Comparison of ENCODE assay signal across 10 cellular contexts in the genomic region with DNA sequence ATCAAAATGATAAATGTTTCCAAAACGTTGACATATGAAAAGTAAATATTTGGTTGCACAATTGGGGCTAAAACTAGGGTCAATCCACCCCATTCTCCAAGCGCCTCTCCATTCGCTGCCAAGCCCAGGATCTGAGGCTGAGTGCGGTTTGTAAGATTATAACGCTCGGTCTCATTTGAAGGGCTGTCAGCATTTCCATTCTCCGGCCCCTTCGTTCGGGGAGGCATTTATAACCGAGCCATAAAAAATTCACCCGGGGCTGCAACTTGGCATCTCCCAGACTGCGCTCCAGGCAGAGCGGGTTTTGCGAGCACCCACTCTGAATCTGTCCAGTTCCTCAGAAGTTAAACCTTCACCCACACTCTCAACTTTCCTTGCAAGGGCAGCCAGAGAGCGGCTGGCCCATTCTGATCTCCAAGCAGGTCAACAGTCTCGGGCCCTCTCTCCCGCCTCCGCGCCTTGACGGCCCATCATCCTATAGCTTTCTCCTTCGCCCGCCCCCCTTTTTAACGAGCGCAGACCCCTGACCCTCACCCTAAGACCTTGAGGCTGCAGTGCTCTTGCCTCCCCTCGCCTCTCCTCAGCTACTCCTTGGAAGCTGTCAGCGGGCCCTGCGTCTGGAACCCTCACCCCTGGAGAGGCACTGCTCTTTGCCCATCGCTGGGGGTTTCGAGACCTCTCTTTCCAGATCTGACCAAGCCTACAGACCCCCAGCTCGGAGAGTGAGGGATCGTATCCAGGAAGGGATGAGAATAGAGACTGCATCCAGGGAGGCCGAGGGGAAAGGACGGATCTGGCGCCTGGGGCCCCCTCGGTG. TPM values are rescaled to one million over a fixed set of nuclear protein-coding genes. Genes with fewer than 3 reads are reported as not detected.
DNase-seq lines count a peak whose midpoint lies in the region; ATAC-seq and TF ChIP-seq lines count a peak whose summit lies in the region.
"Had no signal": no experiment of that assay in that cellular context is flagged by ENCODE, and none has a peak within 500 bp of the region (broad histone marks: within the 10 kb centered on the region; RNA-seq: fewer than 3 reads in every experiment).

No MANE protein-coding gene starts in this region.

- 6% methylated on average over 35 of the region's 35 CpGs for WGBS in suprapubic skin

- no peak for TF ChIP-seq POLR2A in suprapubic skin (IDR thresholded peaks at IDR 0.05)

- no peak for TF ChIP-seq EP300 in suprapubic skin (IDR thresholded peaks at IDR 0.05)

- peaks cover 0 to 4% of the 10 kb centered on the region in 2 donors for H3K4me1 ChIP-seq in left lung
- H3K4me1 ChIP-seq in suprapubic skin = peaks cover 45% of the 10 kb centered on the region
- H3K4me1 ChIP-seq in effector memory CD4-positive, alpha-beta T cell (ENCODE audit: control insufficient read depth, insufficient read depth, low read length, poor library complexity, severe bottlenecking) = no peaks in the 10 kb centered on the region

- no peak for TF ChIP-seq CTCF in HFF-Myc (IDR thresholded peaks at IDR 0.05; ENCODE audit: low read depth, low read length, missing control alignments)
- TF ChIP-seq CTCF in dorsolateral prefrontal cortex (IDR thresholded peaks at IDR 0.05 in 54 of 56, conservative IDR thresholded peaks at IDR 0.05 in 2 of 56; ENCODE audit: low read depth in 1 of 56, partially characterized antibody in 56 of 56) = no peak
- TF ChIP-seq CTCF in left lung (IDR thresholded peaks at IDR 0.05) = no peak
- no peak for TF ChIP-seq CTCF in suprapubic skin (IDR thresholded peaks at IDR 0.05)

- H3K27ac ChIP-seq in dorsolateral prefrontal cortex = peak overlapping the region in 25 of 59 donors; percentile 2 to 78 (median 51)
- peak overlapping the region; percentile 65 to 66 for H3K27ac ChIP-seq in left lung
- H3K27ac ChIP-seq in suprapubic skin = peak overlapping the region; percentile 78
- no peak overlapping the region for H3K27ac ChIP-seq in effector memory CD4-positive, alpha-beta T cell (ENCODE audit: insufficient read depth, low read length, poor library complexity, severe bottlenecking)

- H3K36me3 ChIP-seq in left lung (no peaks in the 10 kb centered on the region), suprapubic skin (no peaks in the 10 kb centered on the region)
- no peaks in the 10 kb centered on the region for H3K36me3 ChIP-seq in effector memory CD4-positive, alpha-beta T cell (ENCODE audit: control insufficient read depth, insufficient read depth, low read length)

- ATAC-seq in left lung (no peak), GM19397 (IDR thresholded peaks at IDR 0.05; ENCODE audit: unreplicated experiment) (no peak)

- DNase-seq in HFF-Myc (ENCODE audit: extremely low read depth, low read depth) (no peak), dorsolateral prefrontal cortex (peak in 1 of 10 donors; percentile 34), left lung (no peak), suprapubic skin (ENCODE audit: low spot score in 2 of 2) (no peak), LoVo (ENCODE audit: low spot score) (no peak)
- no peak for DNase-seq in activated CD4-positive, alpha-beta T cell treated with anti-CD3 and anti-CD28 coated beads for 4 hours
- DNase-seq in effector memory CD4-positive, alpha-beta T cell = no peak
- DNase-seq: activated naive CD4-positive, alpha-beta T cell treated with Interleukin-2 at 50 U/mL for 16 hours; NCI-H2171 had no signal

- intact Hi-C loops in dorsolateral prefrontal cortex (cut with DNase I) (loop anchor here (5.0 to 10.0 kb wide), 2 partner anchors 313 to 625 kb away; no protein-coding TSS in a partner anchor), left lung (cut with DNase I) (no loop called here)

- peaks cover 0 to 59% (median 29%) of the 10 kb centered on the region in 45 donors for H3K27me3 ChIP-seq in dorsolateral prefrontal cortex
- H3K27me3 ChIP-seq in left lung = peaks cover 19 to 68% of the 10 kb centered on the region in 2 donors
- peaks cover 51% of the 10 kb centered on the region for H3K27me3 ChIP-seq in suprapubic skin
- H3K27me3 ChIP-seq in effector memory CD4-positive, alpha-beta T cell (replicated peaks; ENCODE audit: control insufficient read depth, insufficient read depth, low read length, poor library complexity, severe bottlenecking) = no peaks in the 10 kb centered on the region

- H3K9me3 ChIP-seq in left lung (no peaks in the 10 kb centered on the region), suprapubic skin (no peaks in the 10 kb centered on the region)
- no peaks in the 10 kb centered on the region for H3K9me3 ChIP-seq in effector memory CD4-positive, alpha-beta T cell (ENCODE audit: control insufficient read depth, low read length)

- H3K4me3 ChIP-seq in HFF-Myc (replicated peaks; ENCODE audit: low read depth, low read length) (peak overlapping the region; percentile 50), dorsolateral prefrontal cortex (peak overlapping the region in 57 of 59 donors; percentile 27 to 67 (median 51)), left lung (peak overlapping the region; percentile 25 to 34), suprapubic skin (peak overlapping the region; percentile 51)
- H3K4me3 ChIP-seq in effector memory CD4-positive, alpha-beta T cell (ENCODE audit: insufficient read depth, low read depth, low read length, poor library complexity, severe bottlenecking) = no peak overlapping the region

RNA-seq across cellular contexts. Expression of gene SLIT3, which starts 1.1 kb away (rescaled TPM):
- total RNA-seq in dorsolateral prefrontal cortex (10 to 100 TPM in 118 of 120 experiments, 1 to 10 TPM in 2; 8.6 to 38.6 (median 22.7) TPM), left lung (10 to 100 TPM; 66.3 to 77.1 TPM), suprapubic skin (10 to 100 TPM; 10.8 to 30.8 (median 18.4) TPM)

Comparison
In these comparisons a context has a peak if more than half of its experiments do, and no peak if none do; other contexts are left out.
1. intact Hi-C loops: an anchor here in dorsolateral prefrontal cortex (5.0 to 10.0 kb wide); none called in left lung.